Comparison of ENCODE assay signal across 8 cellular contexts in genomic region chr7:39624935-39625694, GRCh38. TPM values are rescaled to one million over a fixed set of nuclear protein-coding genes. Genes with fewer than 3 reads are reported as not detected.
DNase-seq lines count a peak whose midpoint lies in the region; ATAC-seq and TF ChIP-seq lines count a peak whose summit lies in the region.

No MANE protein-coding gene starts in this region.

- peak overlapping the region; percentile 88 for H3K4me3 ChIP-seq in choroid plexus epithelial cell (ENCODE audit: low read depth, low read length)

- CTCF ChIA-PET in Calu3 (lab: Charles Lee) = interaction anchor here (0.6 to 3.5 kb wide), 5 partner anchors 16 to 457 kb away, joined by 3 to 23 read pairs (median 6); no protein-coding TSS in a partner anchor

- H3K36me3 Mint-ChIP-seq in Calu3 (ENCODE audit: insufficient read depth, unreplicated experiment) = peaks cover 40% of the 10 kb centered on the region
- peaks cover 0 to 19% (median 5%) of the 10 kb centered on the region in 3 donors for H3K36me3 Mint-ChIP-seq in naive thymus-derived CD8-positive, alpha-beta T cell

- DNase-seq in Calu3 = no peak
- peak; percentile 34 for DNase-seq in NAMALWA (ENCODE audit: low spot score)
- peak; percentile 50 for DNase-seq in choroid plexus epithelial cell (ENCODE audit: low read depth)
- DNase-seq in naive thymus-derived CD8-positive, alpha-beta T cell = no peak
- no peak for DNase-seq in DMS153 treated with DMSO at 0.1 percent for 48 hours (lab: John Stamatoyannopoulos, UW; ENCODE audit: unreplicated experiment)
- DNase-seq in head of caudate nucleus = no peak

- POLR2A ChIA-PET in naive thymus-derived CD8-positive, alpha-beta T cell (lab: Charles Lee) = interaction anchor here (0.6 to 5.0 kb wide), 6 partner anchors 9 to 110 kb away, joined by 3 to 38 read pairs (median 6); no protein-coding TSS in a partner anchor

- no TSS peak for BruUV-seq in Calu3 (replicated peaks; lab: Mats Ljungman, UMichigan)

- peaks cover 43% of the 10 kb centered on the region for H3K4me1 Mint-ChIP-seq in Calu3 (ENCODE audit: low read depth, unreplicated experiment)
- H3K4me1 Mint-ChIP-seq in naive thymus-derived CD8-positive, alpha-beta T cell = peaks cover 31 to 68% (median 64%) of the 10 kb centered on the region in 4 donors

- peak overlapping the region; percentile 38 for H3K27ac Mint-ChIP-seq in Calu3 (ENCODE audit: unreplicated experiment)
- H3K27ac Mint-ChIP-seq in naive thymus-derived CD8-positive, alpha-beta T cell = peak overlapping the region; percentile 41 to 99 (median 94)

- H3K4me3 Mint-ChIP-seq in Calu3 (ENCODE audit: low read depth, unreplicated experiment) = peak overlapping the region; percentile 81
- peak overlapping the region; percentile 86 to 99 (median 96) for H3K4me3 Mint-ChIP-seq in naive thymus-derived CD8-positive, alpha-beta T cell

- TF ChIP-seq CTCF in Calu3 (IDR thresholded peaks at IDR 0.05; ENCODE audit: unreplicated experiment) (no peak), choroid plexus epithelial cell (conservative IDR thresholded peaks at IDR 0.05; ENCODE audit: low read depth, low read length) (no peak)

- intact Hi-C loops in Calu3 (cut with micrococcal nuclease; ENCODE audit: unreplicated experiment) = loop anchor here (2.0 kb wide), 1 partner anchor 122 kb away; no protein-coding TSS in a partner anchor
- intact Hi-C loops in head of caudate nucleus (cut with DNase I) = loop anchor here (5.0 kb wide), 2 partner anchors 58 to 112 kb away; partner anchors contain the start of gene YAE1

- ATAC-seq in naive thymus-derived CD8-positive, alpha-beta T cell = no peak
- ATAC-seq in HG02642 (IDR thresholded peaks at IDR 0.05; ENCODE audit: poor library complexity, unreplicated experiment) (no peak), HG03521 (IDR thresholded peaks at IDR 0.05; ENCODE audit: unreplicated experiment) (no peak)

- no peaks in the 10 kb centered on the region for H3K9me3 Mint-ChIP-seq in Calu3 (ENCODE audit: low read depth, unreplicated experiment)
- H3K9me3 Mint-ChIP-seq in naive thymus-derived CD8-positive, alpha-beta T cell = no peaks in the 10 kb centered on the region

- no peaks in the 10 kb centered on the region for H3K27me3 Mint-ChIP-seq in Calu3 (ENCODE audit: unreplicated experiment)
- no peaks in the 10 kb centered on the region for H3K27me3 Mint-ChIP-seq in naive thymus-derived CD8-positive, alpha-beta T cell

RNA-seq across cellular contexts. Expression of gene RALA, which starts 1.7 kb away (rescaled TPM):
- 58.1 and 64.8 TPM in 2 replicates for total RNA-seq in Calu3 (2022)
- total RNA-seq in naive thymus-derived CD8-positive, alpha-beta T cell = 10 to 100 TPM; 39.7 to 44.9 TPM
- polyA plus RNA-seq in naive thymus-derived CD8-positive, alpha-beta T cell = 10 to 100 TPM; 46.6 to 55.1 (median 48.2) TPM

RNA-seq across cellular contexts. Expression of gene YAE1, which starts 58.9 kb away (rescaled TPM):
- total RNA-seq in Calu3 (2022) = 37.0 and 39.2 TPM in 2 replicates
- 10 to 100 TPM; 33.7 to 37.6 TPM for total RNA-seq in naive thymus-derived CD8-positive, alpha-beta T cell
- 10 to 100 TPM; 10.9 to 20.6 (median 17.6) TPM for polyA plus RNA-seq in naive thymus-derived CD8-positive, alpha-beta T cell

Comparison
In these comparisons a context has a peak if more than half of its experiments do, and no peak if none do; other contexts are left out.
1. DNase-seq: peak in NAMALWA (single experiment) and choroid plexus epithelial cell (single experiment); none in Calu3 (single experiment), naive thymus-derived CD8-positive, alpha-beta T cell (0 of 10), DMS153 treated with DMSO at 0.1 percent for 48 hours (single experiment) and head of caudate nucleus (0 of 42).